ENCODE assay signal across 8 cellular contexts in genomic region chr11:47426062-47426956, GRCh38. TPM values are rescaled to one million over a fixed set of nuclear protein-coding genes. Genes with fewer than 3 reads are reported as not detected.
A peak's percentile ranks its signal among the peaks of the same experiment; 100 is the strongest.
DNase-seq lines count a peak whose midpoint lies in the region; ATAC-seq and TF ChIP-seq lines count a peak whose summit lies in the region.

PSMC3 (minus strand) TSS chr11:47426439; CDS start chr11:47426279, 160 bp downstream.

- peaks cover 19% of the 10 kb centered on the region for H3F3A ChIP-seq in PC-9 (ENCODE audit: insufficient read depth, low read depth)

- H3K9me2 ChIP-seq in PC-9 (ENCODE audit: insufficient read depth): no peaks in the 10 kb centered on the region

- no peaks in the 10 kb centered on the region for H3K9me3 ChIP-seq in PC-9 (ENCODE audit: insufficient read depth, low read depth)
- H3K9me3 ChIP-seq in mucosa of rectum (ENCODE audit: control insufficient read depth in 2 of 2, low read length in 2 of 2): no peaks in the 10 kb centered on the region

- H3K9ac ChIP-seq in mucosa of rectum (ENCODE audit: low read depth in 1 of 2, low read length in 2 of 2): peak within 1 kb of the TSS; percentile 92 to 93

- TF ChIP-seq CTCF in PC-9 (conservative IDR thresholded peaks at IDR 0.05): no peak

- H3K79me2 ChIP-seq in PC-9 (ENCODE audit: low read depth): peaks cover 28% of the 10 kb centered on the region

- BruUV-seq in PC-9 (replicated peaks; lab: Mats Ljungman, UMichigan): no TSS peak

- POLR2A ChIA-PET in PC-9 (lab: Charles Lee; ENCODE audit: unreplicated experiment): interaction anchor here (0.5 to 0.7 kb wide), 5 partner anchors 19 to 512 kb away, joined by 3 to 17 read pairs (median 3); no protein-coding TSS in a partner anchor

- intact Hi-C loops in PC-9 (cut with micrococcal nuclease; ENCODE audit: unreplicated experiment): loop anchor here (1.0 to 5.0 kb wide), 3 partner anchors 18 to 341 kb away; partner anchors contain the start of genes CELF1, FNBP4 and SLC39A13

- peak within 1 kb of the TSS; percentile 97 for H3K4me3 ChIP-seq in Jurkat, Clone E6-1 (ENCODE audit: low read length)
- H3K4me3 ChIP-seq in PC-9 (peak within 1 kb of the TSS; percentile 86), mucosa of rectum (ENCODE audit: low read length in 2 of 2) (peak within 1 kb of the TSS; percentile 97 to 99)

- H3K4me1 ChIP-seq in PC-9 (replicated peaks; ENCODE audit: insufficient read depth): peaks cover 18% of the 10 kb centered on the region
- H3K4me1 ChIP-seq in mucosa of rectum (ENCODE audit: control insufficient read depth in 2 of 2, insufficient read depth in 2 of 2, low read length in 2 of 2): peaks cover 9 to 10% of the 10 kb centered on the region in 2 donors

- no peaks in the 10 kb centered on the region for H3K27me3 ChIP-seq in PC-9 (ENCODE audit: insufficient read depth, low read depth)
- no peaks in the 10 kb centered on the region for H3K27me3 ChIP-seq in mucosa of rectum (ENCODE audit: control insufficient read depth in 2 of 2, insufficient read depth in 2 of 2, low read length in 2 of 2)

- H2AFZ ChIP-seq in PC-9: peak within 1 kb of the TSS; percentile 83

- peak; percentile 90 for ATAC-seq in GM21619 (IDR thresholded peaks at IDR 0.05; ENCODE audit: unreplicated experiment)

- no peaks in the 10 kb centered on the region for H4K20me1 ChIP-seq in PC-9 (ENCODE audit: insufficient read depth)

- H3K36me3 ChIP-seq in PC-9 (ENCODE audit: low read depth) (peaks cover 19% of the 10 kb centered on the region), mucosa of rectum (ENCODE audit: control insufficient read depth in 2 of 2, insufficient read depth in 2 of 2, low read length in 2 of 2) (peaks cover 18 to 31% of the 10 kb centered on the region in 2 donors)

- peak within 1 kb of the TSS; percentile 93 for H3K4me2 ChIP-seq in PC-9

- H3K27ac ChIP-seq in PC-9 (peak within 1 kb of the TSS; percentile 73), epithelial cell of prostate (peak within 1 kb of the TSS; percentile 64), mucosa of rectum (ENCODE audit: low read depth in 2 of 2, low read length in 2 of 2) (peak within 1 kb of the TSS; percentile 84 to 87)

- DNase-seq in DMS153 (lab: John Stamatoyannopoulos, UW) (peak; percentile 93), PC-9 (peak; percentile 89 to 99), epithelial cell of prostate (ENCODE audit: low read depth, low spot score) (peak; percentile 48)
- peak; percentile 92 for DNase-seq in Jurkat, Clone E6-1 (ENCODE audit: low read depth, low spot score)
- peak; percentile 99 for DNase-seq in activated T-cell treated with anti-CD3 and anti-CD28 coated beads, Interleukin-2, amount 50 U/mL, for 1 hour
- peak; percentile 100 for DNase-seq in stimulated activated CD8-positive, alpha-beta memory T cell treated with anti-CD3 and anti-CD28 coated beads, Interleukin-4, amount 100 ng/mL, for 48 hours

- CTCF ChIA-PET in PC-9 (lab: Charles Lee): interaction anchor here (0.7 to 0.9 kb wide), 2 partner anchors 11 to 59 kb away, joined by 3 to 4 read pairs; no protein-coding TSS in a partner anchor

RNA-seq across cellular contexts. Expression of gene PSMC3, which starts in this region (rescaled TPM):
- polyA plus RNA-seq in Jurkat, Clone E6-1 (2012; ENCODE audit: insufficient read depth, insufficient read length): 274 TPM
- total RNA-seq in PC-9 (2021): 160 and 222 TPM in 2 replicates

Comparison
In these comparisons a context has a peak if more than half of its experiments do, and no peak if none do; other contexts are left out.
1. Peak in every context shown above with its lines: DNase-seq, ATAC-seq, H3K4me3 ChIP-seq and H3K27ac ChIP-seq.
2. DNase-seq: peak in every context shown above with its lines; median percentile 100 in stimulated activated CD8-positive, alpha-beta memory T cell treated with anti-CD3 and anti-CD28 coated beads, Interleukin-4, amount 100 ng/mL, for 48 hours; 99 in activated T-cell treated with anti-CD3 and anti-CD28 coated beads, Interleukin-2, amount 50 U/mL, for 1 hour; 94 in PC-9; 93 in DMS153; 92 in Jurkat, Clone E6-1; 48 in epithelial cell of prostate.